ENCODE assay signal across 27 cellular contexts in the genomic region with DNA sequence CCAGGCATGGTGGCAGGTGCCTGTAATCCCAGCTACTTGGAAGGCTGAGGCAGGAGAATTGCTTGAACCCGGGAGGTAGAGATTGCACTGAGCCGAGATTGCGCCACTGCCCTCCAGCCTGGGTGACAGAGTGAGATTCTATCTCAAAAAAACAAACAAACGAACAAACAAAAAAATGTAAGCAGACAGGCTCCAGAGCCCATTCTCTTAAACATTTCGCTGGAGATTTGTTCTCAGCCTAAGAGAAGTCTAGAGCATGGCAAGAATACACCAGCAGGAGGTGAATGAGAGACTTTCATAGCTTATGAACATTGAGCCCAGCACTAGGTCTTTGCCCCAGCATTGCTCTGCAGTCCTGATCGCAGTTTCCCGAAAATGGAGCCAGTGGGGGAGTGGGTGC.
DNase-seq lines count a peak whose midpoint lies in the region; ATAC-seq and TF ChIP-seq lines count a peak whose summit lies in the region.
"Had no signal": no experiment of that assay in that cellular context is flagged by ENCODE, and none has a peak within 500 bp of the region (broad histone marks: within the 10 kb centered on the region; RNA-seq: fewer than 3 reads in every experiment).

No MANE protein-coding gene starts in this region.

- CTCF ChIA-PET in AG04450 (lab: Charles Lee) = no interaction called here

- in situ Hi-C loops in astrocyte of the cerebellum (cut with HindIII; ENCODE audit: low sequenced_read_pairs) = no loop called here

- no peak for ATAC-seq in HG03039 (IDR thresholded peaks at IDR 0.05; ENCODE audit: unreplicated experiment)
- ATAC-seq: heart right ventricle, Right ventricle myocardium inferior, upper lobe of right lung had no signal

- no peaks in the 10 kb centered on the region; the same call in 1 of the 2 replicates for H3K9me3 ChIP-seq in AG04450 (ENCODE audit: control insufficient read depth, insufficient read depth, low read length)
- H3K9me3 ChIP-seq: upper lobe of right lung had no signal

- H3K27me3 ChIP-seq in AG04450 (ENCODE audit: control insufficient read depth, insufficient read depth, low read length) = peaks cover 24% of the 10 kb centered on the region
- H3K27me3 ChIP-seq: ascending aorta, upper lobe of right lung had no signal

- TF ChIP-seq CTCF in AG04450 (IDR thresholded peaks at IDR 0.05; ENCODE audit: low read depth, low read length) (peak; percentile 36), astrocyte of the cerebellum (IDR thresholded peaks at IDR 0.05; ENCODE audit: low read depth, low read length, missing control alignments) (peak; percentile 19)

- POLR2A ChIA-PET in AG04450 (lab: Yijun Ruan, JAX) = no interaction called here

- H3K27ac ChIP-seq in AG04450 (ENCODE audit: low read depth, low read length) = no peak overlapping the region
- H3K27ac ChIP-seq: ascending aorta, epithelial cell of prostate, heart right ventricle, upper lobe of right lung had no signal

- DNase-seq in AG04450 (ENCODE audit: low read depth, low spot score) (no peak), M059J (ENCODE audit: low read depth) (peak; percentile 15), astrocyte of the cerebellum (ENCODE audit: low read depth) (no peak), iris pigment epithelial cell (ENCODE audit: low read depth) (peak; percentile 7), activated T-cell treated with anti-CD3 and anti-CD28 coated beads for 4 hours (no peak), COLO829 (ENCODE audit: low spot score) (no peak), NCI-H226 (no peak)
- DNase-seq: activated B cell treated with CpG ODN at 0.5 μM for 24 hours; activated CD4-positive, alpha-beta T cell treated with anti-CD3 and anti-CD28 coated beads, Interleukin-2, amount 50 U/mL, for 4 hours; activated CD8-positive, alpha-beta memory T cell treated with anti-CD3 and anti-CD28 coated beads, Interleukin-2, amount 50 U/mL, for 4 hours; Caco-2; DMS79 treated with DMSO at 0.1 percent for 48 hours; heart right ventricle; HFFc6; KBM-7; MV-4-11; NCI-H146; NCI-H510A treated with DMSO at 0.1 percent for 48 hours; occipital lobe; stimulated activated CD4-positive, alpha-beta T cell treated with anti-CD3 and anti-CD28 coated beads, Interleukin-1b, Interleukin-23, amount 100 ng/mL, for 48 hours; SW 1271; T1000; upper lobe of right lung had no signal

- no peak overlapping the region for H3K4me3 ChIP-seq in AG04450 (ENCODE audit: low read depth, low read length)
- no peak overlapping the region for H3K4me3 ChIP-seq in astrocyte of the cerebellum (ENCODE audit: low read depth, low read length)
- H3K4me3 ChIP-seq: ascending aorta, heart right ventricle, upper lobe of right lung had no signal

Comparison
In these comparisons a context has a peak if more than half of its experiments do, and no peak if none do; other contexts are left out.
1. DNase-seq: peak in M059J (single experiment) and iris pigment epithelial cell (single experiment); none in AG04450 (single experiment), astrocyte of the cerebellum (single experiment), activated T-cell treated with anti-CD3 and anti-CD28 coated beads for 4 hours (single experiment), COLO829 (single experiment) and NCI-H226 (single experiment).